In the genomic region with DNA sequence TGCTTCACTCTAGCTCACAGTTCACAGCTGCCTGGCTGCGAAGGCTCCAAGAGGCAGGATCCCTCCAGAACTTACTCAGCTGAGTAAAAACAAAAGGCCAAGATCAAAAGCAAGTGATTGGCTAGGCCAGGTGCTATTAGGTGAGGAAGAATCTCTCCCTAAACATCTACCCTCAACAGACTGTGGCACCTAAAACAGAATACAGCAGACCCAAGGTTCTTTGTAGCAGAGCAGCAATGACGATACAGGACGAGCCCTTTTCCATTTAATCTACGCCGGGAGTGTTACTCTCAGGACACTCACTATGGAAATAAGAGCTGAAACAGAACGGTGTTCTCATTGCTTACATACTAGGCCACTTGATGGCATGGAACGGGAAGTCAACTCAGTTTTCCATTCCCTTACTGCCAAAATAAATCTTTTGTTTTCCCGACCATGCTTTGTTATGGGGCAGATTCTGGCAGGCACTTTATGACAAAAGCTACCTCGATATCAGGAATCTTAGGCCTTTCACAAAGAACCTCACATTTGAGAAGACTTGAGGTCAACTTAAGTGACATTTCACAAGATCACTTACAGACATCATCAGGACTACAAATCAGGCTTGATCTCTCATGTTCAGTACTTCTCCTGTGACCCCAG, we compare ENCODE assay signal across 8 cellular contexts. TPM values are rescaled to one million over a fixed set of nuclear protein-coding genes. Genes with fewer than 3 reads are reported as not detected.
DNase-seq lines count a peak whose midpoint lies in the region; ATAC-seq and TF ChIP-seq lines count a peak whose summit lies in the region.

No MANE protein-coding gene starts in this region.

- intact Hi-C loops in heart right ventricle (cut with DNase I) (no loop called here), prostate gland (cut with DNase I) (no loop called here)

- WGBS in heart right ventricle, 2 donors, result 6% methylated on average over 9 of the region's 9 CpGs
- 3% methylated on average over 9 of the region's 9 CpGs for WGBS in prostate gland

- H3K36me3 ChIP-seq in ES-I3 (ENCODE audit: insufficient read depth, low read length), result peaks cover 2% of the 10 kb centered on the region; the same call in 1 of the 2 replicates
- peaks cover 0 to 35% (median 0%) of the 10 kb centered on the region in 9 donors for H3K36me3 ChIP-seq in heart right ventricle
- H3K36me3 ChIP-seq in prostate gland, result no peaks in the 10 kb centered on the region

- H3K4me1 ChIP-seq in ES-I3 (ENCODE audit: insufficient read depth, low read length) (peaks cover 8% of the 10 kb centered on the region; the same call in 1 of the 2 replicates), heart right ventricle (peaks cover 3 to 50% (median 33%) of the 10 kb centered on the region in 9 donors), prostate gland (replicated peaks) (peaks cover 10% of the 10 kb centered on the region)

- H3K9me3 ChIP-seq in ES-I3 (ENCODE audit: control insufficient read depth, insufficient read depth, low read length), result no peaks in the 10 kb centered on the region
- H3K9me3 ChIP-seq in heart right ventricle, result no peaks in the 10 kb centered on the region
- no peaks in the 10 kb centered on the region for H3K9me3 ChIP-seq in prostate gland

- peaks cover 18% of the 10 kb centered on the region for H3K36me3 Mint-ChIP-seq in activated naive CD8-positive, alpha-beta T cell treated with anti-CD3 and anti-CD28 coated beads, Interleukin-2, amount 50 U/mL, for 24 hours (ENCODE audit: low read depth)

- DNase-seq in LNCaP clone FGC (ENCODE audit: low read depth), result no peak
- DNase-seq in activated naive CD8-positive, alpha-beta T cell treated with anti-CD3 and anti-CD28 coated beads, Interleukin-2, amount 50 U/mL, for 24 hours, result no peak
- peak in 1 of 2 donors; percentile 23 for DNase-seq in heart right ventricle
- peak; percentile 16 for DNase-seq in prostate gland (ENCODE audit: low spot score)
- no peak for DNase-seq in mesenteric fat pad (ENCODE audit: low spot score)
- DNase-seq in ureter (ENCODE audit: low spot score), result no peak

- ATAC-seq in activated naive CD8-positive, alpha-beta T cell treated with anti-CD3 and anti-CD28 coated beads, Interleukin-2, amount 50 U/mL, for 24 hours, result no peak
- ATAC-seq in heart right ventricle, result peak; percentile 18 to 75 (median 58)
- no peak for ATAC-seq in GM21576 (IDR thresholded peaks at IDR 0.05; ENCODE audit: unreplicated experiment)

- H3K27me3 ChIP-seq in heart right ventricle (no peaks in the 10 kb centered on the region), prostate gland (replicated peaks; ENCODE audit: insufficient read depth) (no peaks in the 10 kb centered on the region)

- H3K27ac Mint-ChIP-seq in activated naive CD8-positive, alpha-beta T cell treated with anti-CD3 and anti-CD28 coated beads, Interleukin-2, amount 50 U/mL, for 24 hours, result peak overlapping the region; percentile 100

- H3K27ac ChIP-seq in heart right ventricle, result peak overlapping the region; percentile 88 to 96 (median 96)
- peak overlapping the region; percentile 95 to 96 for H3K27ac ChIP-seq in prostate gland

- TF ChIP-seq POLR2A in prostate gland (IDR thresholded peaks at IDR 0.05), result no peak

- peaks cover 57% of the 10 kb centered on the region for H3K4me1 Mint-ChIP-seq in activated naive CD8-positive, alpha-beta T cell treated with anti-CD3 and anti-CD28 coated beads, Interleukin-2, amount 50 U/mL, for 24 hours

- H3K9me3 Mint-ChIP-seq in activated naive CD8-positive, alpha-beta T cell treated with anti-CD3 and anti-CD28 coated beads, Interleukin-2, amount 50 U/mL, for 24 hours, result no peaks in the 10 kb centered on the region

- peak overlapping the region; percentile 66 for H3K4me3 ChIP-seq in LNCaP clone FGC (ENCODE audit: low read depth, low read length)
- H3K4me3 ChIP-seq in heart right ventricle, result peak overlapping the region; percentile 63 to 86 (median 72)
- H3K4me3 ChIP-seq in prostate gland, result peak overlapping the region; percentile 75 to 84

- peak overlapping the region; percentile 98 for H3K9ac ChIP-seq in ES-I3 (ENCODE audit: low read depth, low read length)

- H3K27me3 Mint-ChIP-seq in activated naive CD8-positive, alpha-beta T cell treated with anti-CD3 and anti-CD28 coated beads, Interleukin-2, amount 50 U/mL, for 24 hours, result peaks cover 4% of the 10 kb centered on the region

- no peak for TF ChIP-seq CTCF in LNCaP clone FGC (IDR thresholded peaks at IDR 0.05; ENCODE audit: control insufficient read depth, extremely low read depth, insufficient read depth)
- TF ChIP-seq CTCF in heart right ventricle (IDR thresholded peaks at IDR 0.05), result no peak
- TF ChIP-seq CTCF in prostate gland (IDR thresholded peaks at IDR 0.05), result no peak

- peak overlapping the region; percentile 98 for H3K4me3 Mint-ChIP-seq in activated naive CD8-positive, alpha-beta T cell treated with anti-CD3 and anti-CD28 coated beads, Interleukin-2, amount 50 U/mL, for 24 hours

RNA-seq across cellular contexts. Expression of gene ICE2, which starts 0.8 kb away (rescaled TPM):
- total RNA-seq in heart right ventricle (10 to 100 TPM; 23.2 to 33.4 (median 27.1) TPM), prostate gland (10 to 100 TPM; 33.0 to 34.5 TPM), mesenteric fat pad (43.1 TPM), ureter (65.5 TPM)
- polyA plus RNA-seq in heart right ventricle, result 10 to 100 TPM in 1 of 2 donors, 1 to 10 TPM in 1; 6.3 to 16.4 TPM

Comparison
In these comparisons a context has a peak if more than half of its experiments do, and no peak if none do; other contexts are left out.
1. ATAC-seq: peak in heart right ventricle (8 of 8); none in activated naive CD8-positive, alpha-beta T cell treated with anti-CD3 and anti-CD28 coated beads, Interleukin-2, amount 50 U/mL, for 24 hours (single experiment) and GM21576 (single experiment).
2. Peak in every context shown above with its lines, with median percentiles within 50 percentile points of each other: H3K4me3 ChIP-seq.